In the genomic region with DNA sequence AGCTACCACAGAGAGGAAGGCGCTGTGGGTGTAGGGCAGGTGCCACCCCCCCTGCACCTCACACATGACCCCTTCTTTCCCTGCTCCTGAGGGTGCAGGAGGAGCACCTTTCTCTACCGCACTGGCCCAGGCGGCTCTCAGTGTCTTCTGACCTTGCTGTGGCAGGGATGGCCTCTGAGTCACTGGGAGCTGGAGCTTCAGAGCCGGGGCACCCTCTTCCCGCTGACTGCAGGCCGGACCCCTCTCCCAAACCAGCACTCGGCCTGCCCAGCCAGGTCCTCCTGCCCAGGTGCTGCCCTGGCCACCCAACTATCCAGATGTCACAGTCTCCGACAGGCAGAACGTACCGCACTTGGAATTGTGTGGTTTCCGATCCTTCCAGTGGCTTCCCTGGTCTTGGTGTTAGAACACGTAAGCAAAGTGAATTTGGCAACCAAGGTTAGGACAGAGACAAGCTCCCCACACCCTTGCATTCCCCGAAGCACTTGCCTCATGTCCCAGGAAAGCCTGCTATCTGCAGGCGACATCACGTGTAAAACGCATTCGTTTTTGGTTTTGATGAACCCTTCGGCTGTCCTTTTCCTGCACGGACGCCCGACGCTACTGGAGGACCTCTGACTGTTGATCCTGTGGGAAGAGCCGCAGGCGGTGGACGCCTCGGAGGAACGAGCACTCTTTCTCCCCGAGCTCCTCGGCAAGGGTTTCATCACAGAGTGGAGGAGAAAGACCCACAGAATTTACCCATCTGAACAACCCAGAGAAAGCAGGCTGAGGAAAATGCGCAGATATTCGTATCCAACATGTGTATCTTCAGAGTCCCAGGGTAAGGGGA, we compare ENCODE assay signal across 28 cellular contexts. TPM values are rescaled to one million over a fixed set of nuclear protein-coding genes. Genes with fewer than 3 reads are reported as not detected.
"Had no signal": no experiment of that assay in that cellular context is flagged by ENCODE, and none has a peak within 500 bp of the region (broad histone marks: within the 10 kb centered on the region; RNA-seq: fewer than 3 reads in every experiment).

No MANE protein-coding gene starts in this region.

- H3K27ac Mint-ChIP-seq: activated CD4-positive, alpha-beta T cell treated with anti-CD3 and anti-CD28 coated beads for 36 hours; activated CD8-positive, alpha-beta memory T cell treated with anti-CD3 and anti-CD28 coated beads, Interleukin-2, amount 10 ng/mL, durations not matched to agents 7 days and 5 days; activated CD8-positive, alpha-beta T cell treated with anti-CD3 and anti-CD28 coated beads, Interleukin-2, amount 10 ng/mL, durations not matched to agents 7 days and 5 days; activated naive CD4-positive, alpha-beta T cell treated with anti-CD3 and anti-CD28 coated beads for 36 hours; activated naive CD8-positive, alpha-beta T cell treated with anti-CD3 and anti-CD28 coated beads, Interleukin-2, amount 10 ng/mL, durations not matched to agents 7 days and 5 days; activated T-helper 2 cell treated with anti-CD3 and anti-CD28 coated beads, Interferon-gamma antibody, Interleukin-2, Interleukin-4, amounts not matched to agents 10 μg/mL and 5 μg/mL and 100 μg/mL, durations not matched to agents 14 hours and 24 hours and 36 hours; nephron; T-helper 2 cell treated with Interferon-gamma antibody and Interleukin-4, amounts not matched to agents 5 μg/mL and 100 μg/mL, for 36 hours had no signal

- H3K9me3 ChIP-seq: pancreas, testis, uterus had no signal

- H3K4me1 Mint-ChIP-seq: activated CD4-positive, alpha-beta T cell treated with anti-CD3 and anti-CD28 coated beads for 36 hours; activated CD8-positive, alpha-beta memory T cell treated with anti-CD3 and anti-CD28 coated beads, Interleukin-2, amount 10 ng/mL, durations not matched to agents 7 days and 5 days; activated naive CD8-positive, alpha-beta T cell treated with anti-CD3 and anti-CD28 coated beads, Interleukin-2, amount 10 ng/mL, durations not matched to agents 7 days and 5 days; nephron had no signal

- H3K9me3 Mint-ChIP-seq: activated naive CD8-positive, alpha-beta T cell treated with anti-CD3 and anti-CD28 coated beads, Interleukin-2, amount 10 ng/mL, durations not matched to agents 7 days and 5 days had no signal

- H3K27ac ChIP-seq: brain microvascular endothelial cell, esophagus muscularis mucosa, foreskin keratinocyte, heart left ventricle, left ventricle myocardium inferior, pancreas, psoas muscle, testis, uterus had no signal

- ATAC-seq: activated CD4-positive, alpha-beta T cell treated with anti-CD3 and anti-CD28 coated beads for 36 hours; activated CD8-positive, alpha-beta memory T cell treated with anti-CD3 and anti-CD28 coated beads, Interleukin-2, amount 10 ng/mL, durations not matched to agents 7 days and 5 days; activated CD8-positive, alpha-beta T cell treated with anti-CD3 and anti-CD28 coated beads, Interleukin-2, amount 10 ng/mL, durations not matched to agents 7 days and 5 days; effector memory CD8-positive, alpha-beta T cell; foreskin keratinocyte; heart left ventricle; pancreas; psoas muscle had no signal

- DNase-seq: activated CD4-positive, alpha-beta T cell treated with anti-CD3 and anti-CD28 coated beads for 36 hours; activated CD4-positive, CD25-positive, alpha-beta regulatory T cell; activated CD8-positive, alpha-beta memory T cell treated with anti-CD3 and anti-CD28 coated beads, Interleukin-2, amount 10 ng/mL, durations not matched to agents 7 days and 5 days; activated CD8-positive, alpha-beta T cell treated with anti-CD3 and anti-CD28 coated beads, Interleukin-2, amount 10 ng/mL, durations not matched to agents 7 days and 5 days; activated naive CD4-positive, alpha-beta T cell treated with anti-CD3 and anti-CD28 coated beads for 36 hours; activated T-cell treated with anti-CD3 and anti-CD28 coated beads, Interleukin-2, amount 50 U/mL, for 48 hours; brain microvascular endothelial cell; caudate nucleus; cortex of kidney; effector memory CD8-positive, alpha-beta T cell; foreskin keratinocyte; left ventricle myocardium inferior; stimulated activated CD4-positive, alpha-beta T cell treated with anti-CD3 and anti-CD28 coated beads, Interleukin-2, amount 100 ng/mL, for 48 hours; stimulated activated naive CD4-positive, alpha-beta T cell treated with Interleukin-2 at 50 U/mL for 16 hours; testis; trophoblast cell; uterus had no signal

- H3K27me3 Mint-ChIP-seq: activated naive CD8-positive, alpha-beta T cell treated with anti-CD3 and anti-CD28 coated beads, Interleukin-2, amount 10 ng/mL, durations not matched to agents 7 days and 5 days had no signal

- H3K4me1 ChIP-seq: esophagus muscularis mucosa, foreskin keratinocyte, heart left ventricle, left ventricle myocardium inferior, pancreas, psoas muscle, testis, uterus had no signal

- H3K27me3 ChIP-seq: foreskin keratinocyte, pancreas, testis had no signal

- H3K4me3 ChIP-seq: esophagus muscularis mucosa, heart left ventricle, left ventricle myocardium inferior, pancreas, psoas muscle, testis, uterus had no signal

- H3K4me3 Mint-ChIP-seq: activated CD4-positive, alpha-beta T cell treated with anti-CD3 and anti-CD28 coated beads for 36 hours; activated CD8-positive, alpha-beta memory T cell treated with anti-CD3 and anti-CD28 coated beads, Interleukin-2, amount 10 ng/mL, durations not matched to agents 7 days and 5 days; activated CD8-positive, alpha-beta T cell treated with anti-CD3 and anti-CD28 coated beads, Interleukin-2, amount 10 ng/mL, durations not matched to agents 7 days and 5 days; activated naive CD4-positive, alpha-beta T cell treated with anti-CD3 and anti-CD28 coated beads for 36 hours; activated naive CD8-positive, alpha-beta T cell treated with anti-CD3 and anti-CD28 coated beads, Interleukin-2, amount 10 ng/mL, durations not matched to agents 7 days and 5 days; effector memory CD8-positive, alpha-beta T cell; nephron; T-helper 2 cell treated with Interferon-gamma antibody and Interleukin-4, amounts not matched to agents 5 μg/mL and 100 μg/mL, for 36 hours had no signal

- H3K36me3 ChIP-seq: brain microvascular endothelial cell, esophagus muscularis mucosa, heart left ventricle, left ventricle myocardium inferior, pancreas, uterus had no signal

- H3K36me3 Mint-ChIP-seq: activated CD8-positive, alpha-beta memory T cell treated with anti-CD3 and anti-CD28 coated beads, Interleukin-2, amount 10 ng/mL, durations not matched to agents 7 days and 5 days; activated naive CD8-positive, alpha-beta T cell treated with anti-CD3 and anti-CD28 coated beads, Interleukin-2, amount 10 ng/mL, durations not matched to agents 7 days and 5 days had no signal

RNA-seq across cellular contexts. Expression of gene KCNG2, which starts 24.7 kb away (rescaled TPM):
- total RNA-seq: activated CD4-positive, alpha-beta T cell treated with anti-CD3 and anti-CD28 coated beads for 36 hours; activated CD8-positive, alpha-beta memory T cell treated with anti-CD3 and anti-CD28 coated beads, Interleukin-2, amount 10 ng/mL, durations not matched to agents 7 days and 5 days; activated CD8-positive, alpha-beta T cell treated with anti-CD3 and anti-CD28 coated beads, Interleukin-2, amount 10 ng/mL, durations not matched to agents 7 days and 5 days; activated naive CD4-positive, alpha-beta T cell treated with anti-CD3 and anti-CD28 coated beads for 36 hours; activated naive CD8-positive, alpha-beta T cell treated with anti-CD3 and anti-CD28 coated beads, Interleukin-2, amount 10 ng/mL, durations not matched to agents 7 days and 5 days; activated T-helper 2 cell treated with anti-CD3 and anti-CD28 coated beads, Interferon-gamma antibody, Interleukin-2, Interleukin-4, amounts not matched to agents 10 μg/mL and 5 μg/mL and 100 μg/mL, durations not matched to agents 14 hours and 24 hours and 36 hours; chondrocyte; endothelial cell of umbilical vein; foreskin keratinocyte; left ventricle myocardium inferior; mucosa of gallbladder had no signal
- polyA plus RNA-seq: endothelial cell of umbilical vein, foreskin keratinocyte, pancreas had no signal
